In the genomic region with DNA sequence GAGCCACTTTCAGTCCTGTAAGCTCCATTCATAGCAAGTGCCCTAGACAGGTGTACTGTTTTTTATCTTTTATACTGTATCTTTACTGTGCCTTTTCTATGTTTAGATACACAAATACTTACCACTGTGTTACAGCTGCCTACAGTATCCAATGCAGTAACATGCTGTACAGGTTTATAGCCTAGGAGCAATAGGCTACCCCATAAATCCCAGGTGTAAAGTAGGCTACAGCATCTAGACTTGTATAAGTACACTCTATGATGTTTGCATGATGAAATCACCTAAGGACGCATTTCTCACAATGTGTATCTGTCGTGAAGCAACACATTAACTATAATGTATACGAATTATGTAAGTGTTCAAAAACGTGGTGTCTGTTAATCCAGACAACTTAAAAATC, we compare ENCODE assay signal across 10 cellular contexts. TPM values are rescaled to one million over a fixed set of nuclear protein-coding genes. Genes with fewer than 3 reads are reported as not detected.
"Had no signal": no experiment of that assay in that cellular context is flagged by ENCODE, and none has a peak within 500 bp of the region (broad histone marks: within the 10 kb centered on the region; RNA-seq: fewer than 3 reads in every experiment).

No MANE protein-coding gene starts in this region.

- H3K4me1 Mint-ChIP-seq: IgD-negative memory B cell had no signal

- ATAC-seq: HCT116, HepG2 had no signal

- DNase-seq: GM23248, GOT3, H7, HFFc6, KBM-7 had no signal

- H3K27ac Mint-ChIP-seq: HFFc6, IgD-negative memory B cell had no signal

- H3K4me3 Mint-ChIP-seq: HFFc6, IgD-negative memory B cell had no signal

- H3K9me3 Mint-ChIP-seq: HFFc6, IgD-negative memory B cell had no signal

RNA-seq across cellular contexts. Expression of a gene that starts 50.7 kb away (rescaled TPM):
- total RNA-seq: GM23248, H4, HFFc6, HT1080 had no signal
